In genomic region chr22:30033891-30034290, GRCh38 we compare ENCODE assay signal across 1 cellular context.
TF ChIP-seq lines count a peak whose summit lies in the region.

No MANE protein-coding gene starts in this region.

TF ChIP-seq in GM23338, 12 proteins besides CTCF, POLR2A, EP300 and RAD21 (continued from another document):
- TF ChIP-seq REST (IDR thresholded peaks at IDR 0.05; ENCODE audit: unreplicated experiment) (no peak), ZNF331 (CRISPR knock-in tag; IDR thresholded peaks at IDR 0.05; ENCODE audit: low read depth) (no peak), EZH2 (IDR thresholded peaks at IDR 0.05; ENCODE audit: low read depth, unreplicated experiment) (no peak), STAT1 (IDR thresholded peaks at IDR 0.05; ENCODE audit: unreplicated experiment) (no peak), ZNF114 (CRISPR knock-in tag; IDR thresholded peaks at IDR 0.05) (no peak)
